Comparison of ENCODE assay signal across 19 cellular contexts in genomic region chr2:34907812-34908211, GRCh38.
"Had no signal": no experiment of that assay in that cellular context is flagged by ENCODE, and none has a peak within 500 bp of the region (broad histone marks: within the 10 kb centered on the region; RNA-seq: fewer than 3 reads in every experiment).

No MANE protein-coding gene starts in this region.

- H3K36me3 Mint-ChIP-seq: activated CD8-positive, alpha-beta memory T cell treated with anti-CD3 and anti-CD28 coated beads, Interleukin-2, amount 10 ng/mL, durations not matched to agents 7 days and 5 days; activated naive CD8-positive, alpha-beta T cell treated with anti-CD3 and anti-CD28 coated beads for 36 hours; natural killer cell; stimulated activated naive B cell treated with anti-CD40 and anti-IgM and Interleukin-4, amounts not matched to agents 10 μg/mL and 1 μg/mL and 100 μg/mL, for 72 hours; WTC11 had no signal

- DNase-seq: activated CD4-positive, alpha-beta memory T cell treated with anti-CD3 and anti-CD28 coated beads, Interleukin-2, amount 10 ng/mL, durations not matched to agents 7 days and 5 days; activated CD4-positive, alpha-beta T cell treated with anti-CD3 and anti-CD28 coated beads for 4 hours; activated CD8-positive, alpha-beta memory T cell treated with anti-CD3 and anti-CD28 coated beads, Interleukin-2, amount 10 ng/mL, durations not matched to agents 7 days and 5 days; activated naive CD4-positive, alpha-beta T cell; activated naive CD8-positive, alpha-beta T cell treated with anti-CD3 and anti-CD28 coated beads for 36 hours; activated T-cell treated with anti-CD3 and anti-CD28 coated beads, Interleukin-2, amount 50 U/mL, for 1 hour; amniotic stem cell; effector CD8-positive, alpha-beta T cell; mesenchymal stem cell; natural killer cell; nucleus accumbens; posterior cingulate gyrus; stimulated activated naive B cell treated with anti-CD40 and anti-IgM and Interleukin-4, amounts not matched to agents 10 μg/mL and 1 μg/mL and 100 μg/mL, for 72 hours; thyroid gland had no signal

- H3K4me1 ChIP-seq: thyroid gland had no signal

- H2AFZ ChIP-seq: hepatocyte had no signal

- H3K9me3 Mint-ChIP-seq: dendritic cell treated with granulocyte-macrophage colony-stimulating factor and Interleukin-4, amounts not matched to agents 40 ng/mL and 50 ng/mL, for 4 days; stimulated activated naive B cell treated with anti-CD40 and anti-IgM and Interleukin-4, amounts not matched to agents 10 μg/mL and 1 μg/mL and 100 μg/mL, for 72 hours; WTC11 had no signal

- H3K4me1 Mint-ChIP-seq: activated CD4-positive, alpha-beta memory T cell treated with anti-CD3 and anti-CD28 coated beads, Interleukin-2, amount 10 ng/mL, durations not matched to agents 7 days and 5 days; activated CD8-positive, alpha-beta memory T cell treated with anti-CD3 and anti-CD28 coated beads, Interleukin-2, amount 10 ng/mL, durations not matched to agents 7 days and 5 days; activated naive CD8-positive, alpha-beta T cell treated with anti-CD3 and anti-CD28 coated beads for 36 hours; activated T-helper 17 cell treated with anti-CD3 and anti-CD28 coated beads, Interleukin-2, amount 50 U/mL, for 72 hours; natural killer cell; stimulated activated naive B cell treated with anti-CD40 and anti-IgM and Interleukin-4, amounts not matched to agents 10 μg/mL and 1 μg/mL and 100 μg/mL, for 72 hours; WTC11 had no signal

- H3K27me3 Mint-ChIP-seq: activated CD4-positive, alpha-beta memory T cell treated with anti-CD3 and anti-CD28 coated beads, Interleukin-2, amount 10 ng/mL, durations not matched to agents 7 days and 5 days; activated CD8-positive, alpha-beta memory T cell treated with anti-CD3 and anti-CD28 coated beads, Interleukin-2, amount 10 ng/mL, durations not matched to agents 7 days and 5 days; activated naive CD8-positive, alpha-beta T cell treated with anti-CD3 and anti-CD28 coated beads for 36 hours; activated T-helper 17 cell treated with anti-CD3 and anti-CD28 coated beads, Interleukin-2, amount 50 U/mL, for 72 hours; dendritic cell treated with granulocyte-macrophage colony-stimulating factor and Interleukin-4, amounts not matched to agents 40 ng/mL and 50 ng/mL, for 4 days; stimulated activated naive B cell treated with anti-CD40 and anti-IgM and Interleukin-4, amounts not matched to agents 10 μg/mL and 1 μg/mL and 100 μg/mL, for 72 hours had no signal

- H3K4me3 Mint-ChIP-seq: activated CD4-positive, alpha-beta memory T cell treated with anti-CD3 and anti-CD28 coated beads, Interleukin-2, amount 10 ng/mL, durations not matched to agents 7 days and 5 days; activated CD8-positive, alpha-beta memory T cell treated with anti-CD3 and anti-CD28 coated beads, Interleukin-2, amount 10 ng/mL, durations not matched to agents 7 days and 5 days; activated naive CD8-positive, alpha-beta T cell treated with anti-CD3 and anti-CD28 coated beads for 36 hours; activated T-helper 17 cell treated with anti-CD3 and anti-CD28 coated beads, Interleukin-2, amount 50 U/mL, for 72 hours; dendritic cell treated with granulocyte-macrophage colony-stimulating factor and Interleukin-4, amounts not matched to agents 40 ng/mL and 50 ng/mL, for 4 days; natural killer cell; stimulated activated naive B cell treated with anti-CD40 and anti-IgM and Interleukin-4, amounts not matched to agents 10 μg/mL and 1 μg/mL and 100 μg/mL, for 72 hours; T-helper 2 cell treated with Interferon-gamma antibody and Interleukin-4, amounts not matched to agents 5 μg/mL and 100 μg/mL, for 36 hours; WTC11 had no signal

- H3K27ac ChIP-seq: hepatocyte, thyroid gland had no signal

- H3K79me2 ChIP-seq: hepatocyte had no signal

- H3K27ac Mint-ChIP-seq: activated CD4-positive, alpha-beta memory T cell treated with anti-CD3 and anti-CD28 coated beads, Interleukin-2, amount 10 ng/mL, durations not matched to agents 7 days and 5 days; activated CD8-positive, alpha-beta memory T cell treated with anti-CD3 and anti-CD28 coated beads, Interleukin-2, amount 10 ng/mL, durations not matched to agents 7 days and 5 days; activated naive CD8-positive, alpha-beta T cell treated with anti-CD3 and anti-CD28 coated beads for 36 hours; activated T-helper 17 cell treated with anti-CD3 and anti-CD28 coated beads, Interleukin-2, amount 50 U/mL, for 72 hours; dendritic cell treated with granulocyte-macrophage colony-stimulating factor and Interleukin-4, amounts not matched to agents 40 ng/mL and 50 ng/mL, for 4 days; natural killer cell; stimulated activated naive B cell treated with anti-CD40 and anti-IgM and Interleukin-4, amounts not matched to agents 10 μg/mL and 1 μg/mL and 100 μg/mL, for 72 hours; T-helper 2 cell treated with Interferon-gamma antibody and Interleukin-4, amounts not matched to agents 5 μg/mL and 100 μg/mL, for 36 hours; WTC11 had no signal

- H3K36me3 ChIP-seq: thyroid gland had no signal

- H3K4me3 ChIP-seq: hepatocyte, thyroid gland had no signal

- H3K4me2 ChIP-seq: hepatocyte had no signal

- ATAC-seq: activated CD8-positive, alpha-beta memory T cell treated with anti-CD3 and anti-CD28 coated beads, Interleukin-2, amount 10 ng/mL, durations not matched to agents 7 days and 5 days; activated T-helper 17 cell treated with anti-CD3 and anti-CD28 coated beads, Interleukin-2, amount 50 U/mL, for 72 hours; natural killer cell; stimulated activated naive B cell treated with anti-CD40 and anti-IgM and Interleukin-4, amounts not matched to agents 10 μg/mL and 1 μg/mL and 100 μg/mL, for 72 hours; WTC11 had no signal

- H3K9me3 ChIP-seq: thyroid gland had no signal

- H3K27me3 ChIP-seq: hepatocyte, thyroid gland had no signal
